Comparison of ENCODE assay signal across 8 cellular contexts in the genomic region with DNA sequence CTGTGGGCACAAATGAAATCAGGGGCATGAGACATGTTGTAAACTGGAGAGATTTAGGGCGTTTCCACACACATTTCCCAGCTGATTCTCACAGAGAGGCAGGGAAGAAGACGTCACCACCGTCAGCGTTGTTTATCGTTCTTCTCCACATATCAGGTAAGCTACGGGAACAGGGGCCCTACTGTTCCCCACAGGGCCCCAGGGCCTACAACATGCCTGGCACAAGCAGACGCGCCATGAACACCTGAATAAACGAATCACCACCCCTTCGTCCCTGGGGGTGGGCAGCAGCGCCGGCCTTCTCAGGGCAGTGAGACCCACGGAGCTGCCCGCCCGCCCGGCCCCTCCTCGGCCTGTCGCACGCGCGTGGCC. TPM values are rescaled to one million over a fixed set of nuclear protein-coding genes. Genes with fewer than 3 reads are reported as not detected.
DNase-seq lines count a peak whose midpoint lies in the region; ATAC-seq and TF ChIP-seq lines count a peak whose summit lies in the region.

No MANE protein-coding gene starts in this region.

- peaks cover 10% of the 10 kb centered on the region for H3K4me1 Mint-ChIP-seq in progenitor cell of endocrine pancreas (ENCODE audit: low read depth)

- peak; percentile 28 for DNase-seq in EL
- DNase-seq in fibroblast of the aortic adventitia (ENCODE audit: low read depth) = peak; percentile 49
- DNase-seq in progenitor cell of endocrine pancreas (ENCODE audit: low spot score, unreplicated experiment) = no peak
- no peak for DNase-seq in NCI-H2107 (lab: John Stamatoyannopoulos, UW)
- no peak for DNase-seq in NOMO-1 (lab: John Stamatoyannopoulos, UW; ENCODE audit: unreplicated experiment in 2 of 2)
- no peak for DNase-seq in DMS79 treated with DMSO at 0.1 percent for 48 hours (lab: John Stamatoyannopoulos, UW)

- no peaks in the 10 kb centered on the region for H3K27me3 Mint-ChIP-seq in progenitor cell of endocrine pancreas

- no peak for TF ChIP-seq CTCF in VCaP (conservative IDR thresholded peaks at IDR 0.05)
- TF ChIP-seq CTCF in fibroblast of the aortic adventitia (IDR thresholded peaks at IDR 0.05; ENCODE audit: insufficient read depth, low read length) = no peak
- TF ChIP-seq CTCF in progenitor cell of endocrine pancreas (IDR thresholded peaks at IDR 0.05; ENCODE audit: unreplicated experiment) = no peak

- H3K4me3 ChIP-seq in fibroblast of the aortic adventitia (ENCODE audit: low read depth, low read length) = peak overlapping the region; percentile 97

- ATAC-seq in HG02981 (IDR thresholded peaks at IDR 0.05; ENCODE audit: unreplicated experiment) = peak; percentile 16

- H3K36me3 Mint-ChIP-seq in progenitor cell of endocrine pancreas (ENCODE audit: insufficient read depth) = no peaks in the 10 kb centered on the region

- no peaks in the 10 kb centered on the region for H3K9me3 Mint-ChIP-seq in progenitor cell of endocrine pancreas (ENCODE audit: low read depth)

- H3K4me3 Mint-ChIP-seq in progenitor cell of endocrine pancreas (ENCODE audit: low read depth) = peak overlapping the region; percentile 91

- peak overlapping the region; percentile 96 for H3K27ac Mint-ChIP-seq in progenitor cell of endocrine pancreas

- peak overlapping the region; percentile 79 for H3K27ac ChIP-seq in VCaP

RNA-seq across cellular contexts. Expression of a gene that starts 0.3 kb away (rescaled TPM):
- total RNA-seq in fibroblast of the aortic adventitia (ENCODE audit: low replicate concordance) = 2.5 and 2.7 TPM in 2 replicates
- 7.0 and 8.6 TPM in 2 replicates for total RNA-seq in progenitor cell of endocrine pancreas

RNA-seq across cellular contexts. Expression of a gene that starts 50.5 kb away (rescaled TPM):
- 0.49 TPM in 1 of 2 replicates, not detected in the other for total RNA-seq in fibroblast of the aortic adventitia (ENCODE audit: low replicate concordance)
- total RNA-seq in progenitor cell of endocrine pancreas = 6.6 and 7.0 TPM in 2 replicates

Comparison
In these comparisons a context has a peak if more than half of its experiments do, and no peak if none do; other contexts are left out.
1. DNase-seq: peak in EL (single experiment) and fibroblast of the aortic adventitia (single experiment); none in progenitor cell of endocrine pancreas (single experiment), NCI-H2107 (single experiment), NOMO-1 (0 of 2) and DMS79 treated with DMSO at 0.1 percent for 48 hours (single experiment).